ENCODE assay signal across 8 cellular contexts in the genomic region with DNA sequence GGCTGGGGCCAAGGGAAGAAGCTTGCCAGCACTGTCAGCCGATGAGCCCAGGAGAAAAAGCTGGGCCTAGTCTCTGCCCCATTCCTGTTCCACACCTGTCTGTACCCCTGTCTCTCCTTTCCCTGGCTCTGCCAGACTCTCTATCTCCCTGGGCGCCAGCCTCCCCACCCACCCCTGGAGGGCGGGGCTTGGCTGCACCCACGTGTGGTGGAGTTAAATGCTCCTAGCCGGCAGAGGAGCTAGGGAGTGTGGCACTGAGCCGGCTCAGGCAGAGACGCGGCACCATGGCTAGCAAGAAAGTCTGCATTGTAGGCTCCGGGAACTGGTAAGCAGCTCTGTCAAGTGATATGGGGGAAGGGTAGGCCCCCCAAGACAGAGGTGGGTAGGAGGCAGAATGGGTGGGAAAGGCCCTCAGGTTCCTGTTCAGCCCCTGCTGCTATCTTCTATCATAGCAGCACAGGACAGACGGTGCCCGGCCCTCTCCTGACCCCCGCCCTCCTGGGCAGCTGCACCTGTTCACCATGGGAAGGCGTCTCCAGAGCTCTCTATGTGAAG. TPM values are rescaled to one million over a fixed set of nuclear protein-coding genes. Genes with fewer than 3 reads are reported as not detected.
DNase-seq lines count a peak whose midpoint lies in the region; ATAC-seq and TF ChIP-seq lines count a peak whose summit lies in the region.

Gene GPD1, plus strand, starts transcription at position 242 of the 555 bp plus-strand sequence. Its CDS starts 43 bp downstream, at position 285.

- no peak for TF ChIP-seq CTCF in lower leg skin (IDR thresholded peaks at IDR 0.05)
- TF ChIP-seq CTCF in subcutaneous adipose tissue (IDR thresholded peaks at IDR 0.05; ENCODE audit: low read depth): no peak

- DNase-seq in SHP77 (lab: John Stamatoyannopoulos, UW): peak; percentile 65 to 77
- DNase-seq in SHP77 treated with DMSO at 0.1 percent for 48 hours (lab: John Stamatoyannopoulos, UW): no peak
- DNase-seq in NCI-H526 treated with DMSO at 0.1 percent for 48 hours (lab: John Stamatoyannopoulos, UW): peak; percentile 41
- DNase-seq in lower leg skin (ENCODE audit: low spot score in 2 of 2): no peak
- no peak for DNase-seq in RKO (ENCODE audit: low spot score)

- H3K27ac ChIP-seq in cingulate gyrus (ENCODE audit: low read depth, low read length): peak within 1 kb of the TSS; percentile 96

- 19 to 26% methylated on average over 11 to 13 of the region's 13 CpGs for WGBS in lower leg skin, 2 donors

- no peak for ATAC-seq in GM21360 (IDR thresholded peaks at IDR 0.05; ENCODE audit: unreplicated experiment)

- no peak for TF ChIP-seq POLR2A in lower leg skin (IDR thresholded peaks at IDR 0.05)

- no peak within 1 kb of the TSS for H3K4me3 ChIP-seq in lower leg skin (ENCODE audit: low read depth, poor library complexity, severe bottlenecking)

- intact Hi-C loops in lower leg skin (cut with DNase I; ENCODE audit: low total_unique reads): no loop called here

RNA-seq across cellular contexts. Expression of gene GPD1, which starts in this region (rescaled TPM):
- 10 to 100 TPM; 29.9 to 38.8 (median 36.7) TPM for total RNA-seq in lower leg skin
- total RNA-seq in subcutaneous adipose tissue: 1,000 to 10,000 TPM; 1,589 to 4,641 (median 3,196) TPM

Comparison
In these comparisons a context has a peak if more than half of its experiments do, and no peak if none do; other contexts are left out.
1. RNA of gene GPD1 (total RNA-seq): 1,589 to 4,641 TPM in subcutaneous adipose tissue; 29.9 to 38.8 TPM in lower leg skin; every median in the first group is over 10 times any median in the second.
2. DNase-seq: peak in SHP77 (2 of 2) and NCI-H526 treated with DMSO at 0.1 percent for 48 hours (single experiment); none in SHP77 treated with DMSO at 0.1 percent for 48 hours (single experiment), lower leg skin (0 of 2) and RKO (single experiment).